In the genomic region with DNA sequence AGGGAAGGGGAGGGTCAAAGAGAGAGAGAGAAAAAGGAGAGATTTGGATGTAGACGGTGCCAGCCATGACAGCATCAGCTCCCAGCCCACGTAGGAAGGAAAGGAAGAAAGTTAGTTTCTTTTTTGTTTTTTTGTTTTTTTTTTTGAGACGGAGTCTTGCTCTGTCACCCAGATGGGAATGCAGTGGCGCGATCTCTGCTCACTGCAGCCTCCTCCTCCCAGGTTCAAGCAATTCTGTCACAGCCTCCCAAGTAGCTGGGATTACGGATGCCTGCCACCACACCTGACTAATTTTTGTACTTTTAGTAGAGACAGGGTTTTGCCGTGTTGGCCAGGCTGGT, we compare ENCODE assay signal across 12 cellular contexts. TPM values are rescaled to one million over a fixed set of nuclear protein-coding genes. Genes with fewer than 3 reads are reported as not detected.
DNase-seq lines count a peak whose midpoint lies in the region; ATAC-seq and TF ChIP-seq lines count a peak whose summit lies in the region.
"Had no signal": no experiment of that assay in that cellular context is flagged by ENCODE, and none has a peak within 500 bp of the region (broad histone marks: within the 10 kb centered on the region; RNA-seq: fewer than 3 reads in every experiment).

No MANE protein-coding gene starts in this region.

- H3K27me3 Mint-ChIP-seq in activated T-cell treated with anti-CD3 and anti-CD28 coated beads, Interleukin-2, amount 50 U/mL, for 72 hours (ENCODE audit: low read depth), result no peaks in the 10 kb centered on the region
- no peaks in the 10 kb centered on the region for H3K27me3 Mint-ChIP-seq in activated CD4-positive, alpha-beta memory T cell treated with anti-CD3 and anti-CD28 coated beads, Interleukin-2, amount 10 ng/mL, durations not matched to agents 7 days and 5 days
- peaks cover 5% of the 10 kb centered on the region for H3K27me3 Mint-ChIP-seq in neural progenitor cell (ENCODE audit: insufficient read depth, low read depth)

- DNase-seq in activated T-cell treated with anti-CD3 and anti-CD28 coated beads, Interleukin-2, amount 50 U/mL, for 72 hours, result no peak
- DNase-seq in activated T-cell treated with anti-CD3 and anti-CD28 coated beads for 4 hours (no peak), stomach (no peak), H4 (ENCODE audit: low spot score) (no peak), neural progenitor cell (ENCODE audit: low spot score) (no peak)
- no peak for DNase-seq in activated CD4-positive, alpha-beta memory T cell treated with anti-CD3 and anti-CD28 coated beads, Interleukin-2, amount 10 ng/mL, durations not matched to agents 7 days and 5 days
- DNase-seq in activated CD4-positive, CD25-positive, alpha-beta regulatory T cell (lab: John Stamatoyannopoulos, UW), result no peak
- DNase-seq: glutamatergic neuron, mesendoderm, NCI-H187 treated with DMSO at 0.1 percent for 48 hours had no signal

- POLR2A ChIA-PET in activated CD4-positive, alpha-beta memory T cell treated with anti-CD3 and anti-CD28 coated beads, Interleukin-2, amount 10 ng/mL, durations not matched to agents 7 days and 5 days (lab: Charles Lee), result interaction anchor here (1.0 to 2.7 kb wide), 5 partner anchors 12 to 340 kb away, joined by 3 to 12 read pairs (median 3); no protein-coding TSS in a partner anchor

- H3K79me2 ChIP-seq in neural progenitor cell (ENCODE audit: low read depth), result peaks cover 19% of the 10 kb centered on the region

- TF ChIP-seq EP300 in gastroesophageal sphincter (IDR thresholded peaks at IDR 0.05), result no peak
- TF ChIP-seq EP300 in stomach (IDR thresholded peaks at IDR 0.05), result no peak

- peaks cover 0 to 86% (median 47%) of the 10 kb centered on the region in 3 donors for H3K4me1 ChIP-seq in gastroesophageal sphincter
- H3K4me1 ChIP-seq in stomach, result peaks cover 63 to 89% (median 79%) of the 10 kb centered on the region in 4 donors
- peaks cover 5% of the 10 kb centered on the region for H3K4me1 ChIP-seq in neural progenitor cell

- no peak overlapping the region for H2AFZ ChIP-seq in neural progenitor cell (replicated peaks)

- H3K36me3 Mint-ChIP-seq in activated T-cell treated with anti-CD3 and anti-CD28 coated beads, Interleukin-2, amount 50 U/mL, for 72 hours (ENCODE audit: insufficient read depth in 2 of 2), result no peaks in the 10 kb centered on the region
- H3K36me3 Mint-ChIP-seq in activated CD4-positive, alpha-beta memory T cell treated with anti-CD3 and anti-CD28 coated beads, Interleukin-2, amount 10 ng/mL, durations not matched to agents 7 days and 5 days (ENCODE audit: low read depth), result no peaks in the 10 kb centered on the region
- no peaks in the 10 kb centered on the region for H3K36me3 Mint-ChIP-seq in neural progenitor cell

- H3K9me3 ChIP-seq in gastroesophageal sphincter (no peaks in the 10 kb centered on the region), stomach (no peaks in the 10 kb centered on the region), neural progenitor cell (ENCODE audit: low read depth) (no peaks in the 10 kb centered on the region)

- H3K4me1 Mint-ChIP-seq in activated T-cell treated with anti-CD3 and anti-CD28 coated beads, Interleukin-2, amount 50 U/mL, for 72 hours (ENCODE audit: low read depth), result peaks cover 49% of the 10 kb centered on the region
- H3K4me1 Mint-ChIP-seq in activated CD4-positive, alpha-beta memory T cell treated with anti-CD3 and anti-CD28 coated beads, Interleukin-2, amount 10 ng/mL, durations not matched to agents 7 days and 5 days, result peaks cover 67% of the 10 kb centered on the region
- H3K4me1 Mint-ChIP-seq in neural progenitor cell, result peaks cover 45% of the 10 kb centered on the region

- H3K27me3 ChIP-seq in gastroesophageal sphincter, result no peaks in the 10 kb centered on the region
- no peaks in the 10 kb centered on the region for H3K27me3 ChIP-seq in stomach
- H3K27me3 ChIP-seq in neural progenitor cell, result no peaks in the 10 kb centered on the region

- intact Hi-C loops in stomach (cut with DNase I; ENCODE audit: low total_unique reads), result no loop called here

- peak overlapping the region in 3 of 4 donors; percentile 53 to 69 (median 54) for H3K27ac ChIP-seq in gastroesophageal sphincter
- peak overlapping the region in 4 of 5 donors; percentile 50 to 72 (median 69) for H3K27ac ChIP-seq in stomach
- H3K27ac ChIP-seq in neural progenitor cell, result no peak overlapping the region

- no peaks in the 10 kb centered on the region for H3F3A ChIP-seq in neural progenitor cell (ENCODE audit: low read depth)

- H4K20me1 ChIP-seq in neural progenitor cell (ENCODE audit: low read depth), result peaks cover 88% of the 10 kb centered on the region

- TF ChIP-seq CTCF in gastroesophageal sphincter (IDR thresholded peaks at IDR 0.05) (no peak), stomach (IDR thresholded peaks at IDR 0.05) (no peak), neural progenitor cell (IDR thresholded peaks at IDR 0.05) (no peak)

- CTCF ChIA-PET in activated CD4-positive, alpha-beta memory T cell treated with anti-CD3 and anti-CD28 coated beads, Interleukin-2, amount 10 ng/mL, durations not matched to agents 7 days and 5 days (lab: Charles Lee), result interaction anchor here (0.8 to 1.8 kb wide), 4 partner anchors 25 to 78 kb away, joined by 3 to 11 read pairs (median 4); partner anchors contain the start of gene UBA52

- TF ChIP-seq POLR2A in gastroesophageal sphincter (IDR thresholded peaks at IDR 0.05) (no peak), stomach (IDR thresholded peaks at IDR 0.05) (no peak)

- WGBS in gastroesophageal sphincter (ENCODE audit: low coverage in 1 of 2), 2 donors, result 57 to 63% methylated on average over 5 to 7 of the region's 7 CpGs
- WGBS in stomach, 5 donors, result 57 to 74% (median 63%) methylated on average over 7 of the region's 7 CpGs

- peak in 1 of 2 donors; percentile 18 for ATAC-seq in activated T-cell treated with anti-CD3 and anti-CD28 coated beads, Interleukin-2, amount 50 U/mL, for 72 hours (replicated peaks in 1 of 2)
- ATAC-seq in gastroesophageal sphincter, result no peak

- peak overlapping the region; percentile 82 for H3K27ac Mint-ChIP-seq in activated T-cell treated with anti-CD3 and anti-CD28 coated beads, Interleukin-2, amount 50 U/mL, for 72 hours
- peak overlapping the region; percentile 88 for H3K27ac Mint-ChIP-seq in activated CD4-positive, alpha-beta memory T cell treated with anti-CD3 and anti-CD28 coated beads, Interleukin-2, amount 10 ng/mL, durations not matched to agents 7 days and 5 days
- no peak overlapping the region for H3K27ac Mint-ChIP-seq in neural progenitor cell

- H3K4me3 ChIP-seq in gastroesophageal sphincter (no peak overlapping the region), stomach (no peak overlapping the region), neural progenitor cell (no peak overlapping the region)
- H3K4me3 ChIP-seq: coronary artery had no signal

- H3K36me3 ChIP-seq in gastroesophageal sphincter, result no peaks in the 10 kb centered on the region
- H3K36me3 ChIP-seq in stomach, result no peaks in the 10 kb centered on the region
- no peaks in the 10 kb centered on the region for H3K36me3 ChIP-seq in neural progenitor cell

- H3K4me3 Mint-ChIP-seq in activated T-cell treated with anti-CD3 and anti-CD28 coated beads, Interleukin-2, amount 50 U/mL, for 72 hours, result peak overlapping the region; percentile 17 to 68
- peak overlapping the region; percentile 32 for H3K4me3 Mint-ChIP-seq in activated CD4-positive, alpha-beta memory T cell treated with anti-CD3 and anti-CD28 coated beads, Interleukin-2, amount 10 ng/mL, durations not matched to agents 7 days and 5 days
- no peak overlapping the region for H3K4me3 Mint-ChIP-seq in neural progenitor cell

- H3K9ac ChIP-seq in neural progenitor cell, result no peak overlapping the region

- no peaks in the 10 kb centered on the region for H3K9me3 Mint-ChIP-seq in activated T-cell treated with anti-CD3 and anti-CD28 coated beads, Interleukin-2, amount 50 U/mL, for 72 hours
- no peaks in the 10 kb centered on the region for H3K9me3 Mint-ChIP-seq in activated CD4-positive, alpha-beta memory T cell treated with anti-CD3 and anti-CD28 coated beads, Interleukin-2, amount 10 ng/mL, durations not matched to agents 7 days and 5 days
- no peaks in the 10 kb centered on the region for H3K9me3 Mint-ChIP-seq in neural progenitor cell

- no peak overlapping the region for H3K4me2 ChIP-seq in neural progenitor cell

RNA-seq across cellular contexts. Expression of gene ELL, which starts 27.6 kb away (rescaled TPM):
- 10 to 100 TPM; 25.9 to 32.3 TPM for total RNA-seq in activated T-cell treated with anti-CD3 and anti-CD28 coated beads, Interleukin-2, amount 50 U/mL, for 72 hours
- total RNA-seq in activated CD4-positive, alpha-beta memory T cell treated with anti-CD3 and anti-CD28 coated beads, Interleukin-2, amount 10 ng/mL, durations not matched to agents 7 days and 5 days, result 10 to 100 TPM; 26.2 to 26.3 TPM
- total RNA-seq in gastroesophageal sphincter (10 to 100 TPM; 12.5 to 19.0 (median 14.7) TPM), stomach (10 to 100 TPM in 3 of 5 donors, 1 to 10 TPM in 2; 8.0 to 88.7 (median 13.5) TPM), neural progenitor cell (ENCODE audit: low replicate concordance) (2.9 and 9.8 TPM in 2 replicates)
- 10 to 100 TPM in 1 of 3 donors, 1 to 10 TPM in 2; 4.1 to 12.7 (median 8.1) TPM for polyA plus RNA-seq in stomach
- 4.9 and 5.8 TPM in 2 replicates for total RNA-seq in H4 (2014; rRNA removed; shearing (Covaris generic))

RNA-seq across cellular contexts. Expression of gene FKBP8, which starts 49.1 kb away (rescaled TPM):
- total RNA-seq in activated T-cell treated with anti-CD3 and anti-CD28 coated beads, Interleukin-2, amount 50 U/mL, for 72 hours, result 100 to 1,000 TPM; 223 to 239 TPM
- total RNA-seq in activated CD4-positive, alpha-beta memory T cell treated with anti-CD3 and anti-CD28 coated beads, Interleukin-2, amount 10 ng/mL, durations not matched to agents 7 days and 5 days, result 100 to 1,000 TPM; 263 TPM
- total RNA-seq in gastroesophageal sphincter (100 to 1,000 TPM; 408 to 436 (median 418) TPM), stomach (100 to 1,000 TPM in 4 of 5 donors, 10 to 100 TPM in 1; 87.8 to 819 (median 197) TPM), neural progenitor cell (ENCODE audit: low replicate concordance) (115 and 418 TPM in 2 replicates)
- polyA plus RNA-seq in stomach, result 100 to 1,000 TPM; 157 to 254 (median 249) TPM
- total RNA-seq in H4 (2014; rRNA removed; shearing (Covaris generic)), result 145 and 185 TPM in 2 replicates

RNA-seq across cellular contexts. Expression of gene ISYNA1, which starts 56.3 kb away (rescaled TPM):
- 10 to 100 TPM; 20.5 to 24.8 TPM for total RNA-seq in activated T-cell treated with anti-CD3 and anti-CD28 coated beads, Interleukin-2, amount 50 U/mL, for 72 hours
- 10 to 100 TPM; 16.7 to 18.0 TPM for total RNA-seq in activated CD4-positive, alpha-beta memory T cell treated with anti-CD3 and anti-CD28 coated beads, Interleukin-2, amount 10 ng/mL, durations not matched to agents 7 days and 5 days
- total RNA-seq in gastroesophageal sphincter (10 to 100 TPM; 15.2 to 31.6 (median 19.8) TPM), stomach (10 to 100 TPM in 4 of 5 donors, 1 to 10 TPM in 1; 7.8 to 47.3 (median 15.8) TPM), neural progenitor cell (ENCODE audit: low replicate concordance) (81.7 and 203 TPM in 2 replicates)
- polyA plus RNA-seq in stomach, result 10 to 100 TPM in 2 of 3 donors, 1 to 10 TPM in 1; 9.5 to 39.7 (median 15.0) TPM
- total RNA-seq in H4 (2014; rRNA removed; shearing (Covaris generic)), result 0.33 and 0.45 TPM in 2 replicates
